Comparison of ENCODE assay signal across 11 cellular contexts in genomic region chr11:93212094-93212493, GRCh38.
"Had no signal": no experiment of that assay in that cellular context is flagged by ENCODE, and none has a peak within 500 bp of the region (broad histone marks: within the 10 kb centered on the region; RNA-seq: fewer than 3 reads in every experiment).

No MANE protein-coding gene starts in this region.

- H3K9me3 ChIP-seq: HAP-1 had no signal

- H3K9ac ChIP-seq: GM23248 had no signal

- FAIRE-seq: H1, H54 had no signal

- H3K4me2 ChIP-seq: GM23338 had no signal

- H3K27ac ChIP-seq: GM23248 had no signal

- H3K4me1 ChIP-seq: HAP-1 had no signal

- ATAC-seq: GM23338, HCT116 had no signal

- H3K36me3 ChIP-seq: HAP-1 had no signal

- H2AFZ ChIP-seq: GM23248, GM23338 had no signal

- H3K4me3 ChIP-seq: GM23248, GM23338, HAP-1 had no signal

- DNase-seq: GM23248, GOT3, H7, H9, HCEC 1CT, HFFc6 had no signal
